ENCODE assay signal across 24 cellular contexts in genomic region chr2:128069769-128070168, GRCh38. TPM values are rescaled to one million over a fixed set of nuclear protein-coding genes. Genes with fewer than 3 reads are reported as not detected.
A peak's percentile ranks its signal among the peaks of the same experiment; 100 is the strongest.
DNase-seq lines count a peak whose midpoint lies in the region; ATAC-seq and TF ChIP-seq lines count a peak whose summit lies in the region.
"Had no signal": no experiment of that assay in that cellular context is flagged by ENCODE, and none has a peak within 500 bp of the region (broad histone marks: within the 10 kb centered on the region; RNA-seq: fewer than 3 reads in every experiment).

No MANE protein-coding gene starts in this region.

- H4K8ac ChIP-seq in mesenchymal stem cell (ENCODE audit: low read length), result no peak overlapping the region

- no peak overlapping the region for H2BK5ac ChIP-seq in mesenchymal stem cell (ENCODE audit: low read depth, low read length, poor library complexity, severe bottlenecking)

- no peak overlapping the region for H3K14ac ChIP-seq in mesenchymal stem cell (ENCODE audit: low read length in 2 of 2)

- H3K36me3 ChIP-seq in PC-3 (ENCODE audit: low read depth, low read length) (no peaks in the 10 kb centered on the region), osteoblast (ENCODE audit: insufficient read depth, low read length) (no peaks in the 10 kb centered on the region), Caco-2 (ENCODE audit: control insufficient read depth, insufficient read depth, low read length) (no peaks in the 10 kb centered on the region), mesenchymal stem cell (ENCODE audit: control insufficient read depth in 1 of 2, insufficient read depth in 2 of 2, low read depth in 1 of 2, low read length in 2 of 2) (no peaks in the 10 kb centered on the region)
- H3K36me3 ChIP-seq: HAP-1, sigmoid colon, thoracic aorta had no signal

- H3K4me2 ChIP-seq in PC-3 (ENCODE audit: low read length) (no peak overlapping the region), osteoblast (ENCODE audit: insufficient read depth, low read length) (no peak overlapping the region), mesenchymal stem cell (ENCODE audit: low read length, poor library complexity, severe bottlenecking) (no peak overlapping the region)

- TF ChIP-seq CTCF in PC-3 (conservative IDR thresholded peaks at IDR 0.05; ENCODE audit: low read depth, low read length), result no peak
- TF ChIP-seq CTCF in cardiac fibroblast (IDR thresholded peaks at IDR 0.05; ENCODE audit: low read depth, low read length), result no peak
- TF ChIP-seq CTCF in osteoblast (IDR thresholded peaks at IDR 0.05; ENCODE audit: extremely low read depth, low read depth, low read length), result no peak
- no peak for TF ChIP-seq CTCF in Caco-2 (IDR thresholded peaks at IDR 0.05; ENCODE audit: insufficient read depth in 1 of 2, low read depth in 1 of 2, low read length in 1 of 2, severe bottlenecking in 1 of 2, unreplicated experiment in 1 of 2)

- no peaks in the 10 kb centered on the region for H3K27me3 ChIP-seq in PC-3 (ENCODE audit: low read length)
- H3K27me3 ChIP-seq in osteoblast (ENCODE audit: insufficient read depth, low read length), result no peaks in the 10 kb centered on the region
- no peaks in the 10 kb centered on the region for H3K27me3 ChIP-seq in Caco-2 (replicated peaks; ENCODE audit: control insufficient read depth, insufficient read depth, low read length)
- H3K27me3 ChIP-seq in mesenchymal stem cell (ENCODE audit: control insufficient read depth in 1 of 2, insufficient read depth in 1 of 2, low read length in 2 of 2), result no peaks in the 10 kb centered on the region
- H3K27me3 ChIP-seq: sigmoid colon had no signal

- H3K27me3 Mint-ChIP-seq in Caco-2 (ENCODE audit: insufficient read depth, unreplicated experiment), result no peaks in the 10 kb centered on the region
- H3K27me3 Mint-ChIP-seq: activated CD8-positive, alpha-beta memory T cell treated with anti-CD3 and anti-CD28 coated beads, Interleukin-2, amount 10 ng/mL, durations not matched to agents 7 days and 5 days; activated naive CD8-positive, alpha-beta T cell treated with anti-CD3 and anti-CD28 coated beads, Interleukin-2, amount 10 ng/mL, durations not matched to agents 7 days and 5 days; CD4-positive, alpha-beta memory T cell had no signal

- no peak overlapping the region for H3K27ac Mint-ChIP-seq in Caco-2 (ENCODE audit: unreplicated experiment)
- H3K27ac Mint-ChIP-seq: activated CD8-positive, alpha-beta memory T cell treated with anti-CD3 and anti-CD28 coated beads, Interleukin-2, amount 10 ng/mL, durations not matched to agents 7 days and 5 days; activated naive CD8-positive, alpha-beta T cell treated with anti-CD3 and anti-CD28 coated beads, Interleukin-2, amount 10 ng/mL, durations not matched to agents 7 days and 5 days; activated T-helper 17 cell treated with anti-CD3 and anti-CD28 coated beads, Interleukin-2, amount 50 U/mL, for 72 hours; CD4-positive, alpha-beta memory T cell; mesothelial cell of epicardium; nephron; stimulated activated effector memory CD8-positive, alpha-beta T cell treated with anti-CD3 and anti-CD28 coated beads, Interleukin-12 subunit alpha, Interleukin-12 subunit beta, amount 100 ng/mL, for 72 hours had no signal

- H3K18ac ChIP-seq in mesenchymal stem cell (ENCODE audit: low read depth in 1 of 2, low read length in 2 of 2), result no peak overlapping the region

- no peaks in the 10 kb centered on the region for H3K4me1 ChIP-seq in PC-3 (ENCODE audit: insufficient read depth, low read length)
- no peaks in the 10 kb centered on the region for H3K4me1 ChIP-seq in osteoblast (ENCODE audit: insufficient read depth, low read length)
- H3K4me1 ChIP-seq in Caco-2, result no peaks in the 10 kb centered on the region
- H3K4me1 ChIP-seq in mesenchymal stem cell (ENCODE audit: control insufficient read depth, insufficient read depth, low read depth, low read length), result no peaks in the 10 kb centered on the region
- H3K4me1 ChIP-seq: sigmoid colon had no signal

- POLR2A ChIA-PET in PC-3 (lab: Charles Lee; ENCODE audit: unreplicated experiment) (no interaction called here), Caco-2 (lab: Charles Lee) (no interaction called here)

- H3F3A ChIP-seq in PC-3 (ENCODE audit: low read length, unreplicated experiment), result no peaks in the 10 kb centered on the region

- H3K27ac ChIP-seq in PC-3 (ENCODE audit: low read length) (no peak overlapping the region), osteoblast (ENCODE audit: low read depth, low read length) (no peak overlapping the region), mesenchymal stem cell (ENCODE audit: low read length, poor library complexity, severe bottlenecking) (no peak overlapping the region)
- H3K27ac ChIP-seq: sigmoid colon, thoracic aorta had no signal

- ATAC-seq in PC-3 (peak; percentile 91), GM21423 (IDR thresholded peaks at IDR 0.05; ENCODE audit: unreplicated experiment) (no peak), GM18909 (IDR thresholded peaks at IDR 0.05; ENCODE audit: poor library complexity, unreplicated experiment) (no peak)
- ATAC-seq: activated CD8-positive, alpha-beta memory T cell treated with anti-CD3 and anti-CD28 coated beads, Interleukin-2, amount 10 ng/mL, durations not matched to agents 7 days and 5 days; activated T-helper 17 cell treated with anti-CD3 and anti-CD28 coated beads, Interleukin-2, amount 50 U/mL, for 72 hours; Right ventricle myocardium inferior; stimulated activated effector memory CD8-positive, alpha-beta T cell treated with anti-CD3 and anti-CD28 coated beads, Interleukin-12 subunit alpha, Interleukin-12 subunit beta, amount 100 ng/mL, for 72 hours had no signal

- H3K9ac ChIP-seq in PC-3 (ENCODE audit: low read length), result no peak overlapping the region
- no peak overlapping the region for H3K9ac ChIP-seq in mesenchymal stem cell (ENCODE audit: low read length)

- H3K4ac ChIP-seq in mesenchymal stem cell (ENCODE audit: low read depth in 1 of 2, low read length in 2 of 2), result no peak overlapping the region

- H2BK15ac ChIP-seq in mesenchymal stem cell (ENCODE audit: low read depth, poor library complexity, severe bottlenecking), result no peak overlapping the region

- no peaks in the 10 kb centered on the region for H3K36me3 Mint-ChIP-seq in Caco-2 (ENCODE audit: insufficient read depth, unreplicated experiment)
- H3K36me3 Mint-ChIP-seq: activated CD8-positive, alpha-beta memory T cell treated with anti-CD3 and anti-CD28 coated beads, Interleukin-2, amount 10 ng/mL, durations not matched to agents 7 days and 5 days; activated naive CD8-positive, alpha-beta T cell treated with anti-CD3 and anti-CD28 coated beads, Interleukin-2, amount 10 ng/mL, durations not matched to agents 7 days and 5 days; CD4-positive, alpha-beta memory T cell; mesothelial cell of epicardium; stimulated activated effector memory CD8-positive, alpha-beta T cell treated with anti-CD3 and anti-CD28 coated beads, Interleukin-12 subunit alpha, Interleukin-12 subunit beta, amount 100 ng/mL, for 72 hours had no signal

- CTCF ChIA-PET in PC-3 (lab: Charles Lee) (no interaction called here), Caco-2 (lab: Charles Lee) (no interaction called here)

- no peaks in the 10 kb centered on the region for H3K79me2 ChIP-seq in PC-3 (ENCODE audit: low read length)
- no peaks in the 10 kb centered on the region for H3K79me2 ChIP-seq in osteoblast (ENCODE audit: insufficient read depth, low read length)

- no peak overlapping the region for H4K91ac ChIP-seq in mesenchymal stem cell (ENCODE audit: low read length)

- BruUV-seq in PC-3 (replicated peaks; lab: Mats Ljungman, UMichigan), result no TSS peak
- no TSS peak for BruUV-seq in Caco-2 (replicated peaks; lab: Mats Ljungman, UMichigan)

- intact Hi-C loops in PC-3 (cut with micrococcal nuclease) (loop anchor here (10.0 kb wide), 1 partner anchor 235 kb away; no protein-coding TSS in a partner anchor), Caco-2 (cut with micrococcal nuclease; ENCODE audit: unreplicated experiment) (loop anchor here (10.0 kb wide), 1 partner anchor 245 kb away; the partner anchor contains the start of gene HS6ST1)

- no peak overlapping the region for H2BK120ac ChIP-seq in mesenchymal stem cell (ENCODE audit: low read depth, low read length)

- H3K9me3 ChIP-seq in PC-3 (ENCODE audit: low read length) (no peaks in the 10 kb centered on the region), osteoblast (ENCODE audit: low read depth, low read length) (no peaks in the 10 kb centered on the region), Caco-2 (no peaks in the 10 kb centered on the region), mesenchymal stem cell (ENCODE audit: control insufficient read depth, low read length) (no peaks in the 10 kb centered on the region)
- H3K9me3 ChIP-seq: HAP-1, sigmoid colon, thoracic aorta had no signal

- H3K9me2 ChIP-seq in PC-3 (replicated peaks; ENCODE audit: low read length), result no peaks in the 10 kb centered on the region

- no peak overlapping the region for H3K4me3 Mint-ChIP-seq in Caco-2 (ENCODE audit: unreplicated experiment)
- H3K4me3 Mint-ChIP-seq: activated CD8-positive, alpha-beta memory T cell treated with anti-CD3 and anti-CD28 coated beads, Interleukin-2, amount 10 ng/mL, durations not matched to agents 7 days and 5 days; activated naive CD8-positive, alpha-beta T cell treated with anti-CD3 and anti-CD28 coated beads, Interleukin-2, amount 10 ng/mL, durations not matched to agents 7 days and 5 days; activated T-helper 17 cell treated with anti-CD3 and anti-CD28 coated beads, Interleukin-2, amount 50 U/mL, for 72 hours; CD4-positive, alpha-beta memory T cell; mesothelial cell of epicardium; nephron; stimulated activated effector memory CD8-positive, alpha-beta T cell treated with anti-CD3 and anti-CD28 coated beads, Interleukin-12 subunit alpha, Interleukin-12 subunit beta, amount 100 ng/mL, for 72 hours had no signal

- DNase-seq in EL (peak; percentile 15), PC-3 (peak; percentile 81), cardiac fibroblast (ENCODE audit: low read depth in 2 of 2) (peak; percentile 18 to 77), osteoblast (ENCODE audit: insufficient read length, low spot score, missing footprints) (peak; percentile 37), Caco-2 (no peak), mesenchymal stem cell (no peak)
- DNase-seq: activated CD4-positive, alpha-beta T cell treated with anti-CD3 and anti-CD28 coated beads for 48 hours; activated CD8-positive, alpha-beta memory T cell treated with anti-CD3 and anti-CD28 coated beads, Interleukin-2, amount 10 ng/mL, durations not matched to agents 7 days and 5 days; activated naive CD8-positive, alpha-beta T cell treated with anti-CD3 and anti-CD28 coated beads, Interleukin-2, amount 10 ng/mL, durations not matched to agents 7 days and 5 days; CD4-positive, alpha-beta memory T cell; DMS53; NCI-H1417 treated with DMSO at 0.1 percent for 48 hours; NCI-H69; sigmoid colon; T-helper 1 cell had no signal

- H2AK5ac ChIP-seq in mesenchymal stem cell (ENCODE audit: low read length, severe bottlenecking), result no peak overlapping the region

- H3K9me3 Mint-ChIP-seq in Caco-2 (ENCODE audit: unreplicated experiment), result no peaks in the 10 kb centered on the region
- H3K9me3 Mint-ChIP-seq: activated naive CD8-positive, alpha-beta T cell treated with anti-CD3 and anti-CD28 coated beads, Interleukin-2, amount 10 ng/mL, durations not matched to agents 7 days and 5 days; activated T-helper 17 cell treated with anti-CD3 and anti-CD28 coated beads, Interleukin-2, amount 50 U/mL, for 72 hours; CD4-positive, alpha-beta memory T cell; mesothelial cell of epicardium; nephron; stimulated activated effector memory CD8-positive, alpha-beta T cell treated with anti-CD3 and anti-CD28 coated beads, Interleukin-12 subunit alpha, Interleukin-12 subunit beta, amount 100 ng/mL, for 72 hours had no signal

- no peaks in the 10 kb centered on the region for H3K4me1 Mint-ChIP-seq in Caco-2 (ENCODE audit: low read depth, unreplicated experiment)
- H3K4me1 Mint-ChIP-seq: activated CD8-positive, alpha-beta memory T cell treated with anti-CD3 and anti-CD28 coated beads, Interleukin-2, amount 10 ng/mL, durations not matched to agents 7 days and 5 days; activated naive CD8-positive, alpha-beta T cell treated with anti-CD3 and anti-CD28 coated beads, Interleukin-2, amount 10 ng/mL, durations not matched to agents 7 days and 5 days; activated T-helper 17 cell treated with anti-CD3 and anti-CD28 coated beads, Interleukin-2, amount 50 U/mL, for 72 hours; CD4-positive, alpha-beta memory T cell; mesothelial cell of epicardium; nephron; stimulated activated effector memory CD8-positive, alpha-beta T cell treated with anti-CD3 and anti-CD28 coated beads, Interleukin-12 subunit alpha, Interleukin-12 subunit beta, amount 100 ng/mL, for 72 hours had no signal

- no peak overlapping the region for H3K23ac ChIP-seq in mesenchymal stem cell (ENCODE audit: low read length in 2 of 2)

- no peak overlapping the region for H2BK12ac ChIP-seq in mesenchymal stem cell (ENCODE audit: low read length in 2 of 2)

- H3K4me3 ChIP-seq in PC-3 (ENCODE audit: low read length), result no peak overlapping the region
- no peak overlapping the region for H3K4me3 ChIP-seq in cardiac fibroblast (replicated peaks in 1 of 2; ENCODE audit: low read depth in 2 of 2, low read length in 2 of 2)
- H3K4me3 ChIP-seq in osteoblast (ENCODE audit: insufficient read depth, low read length), result no peak overlapping the region
- no peak overlapping the region for H3K4me3 ChIP-seq in Caco-2 (ENCODE audit: low read depth, low read length)
- H3K4me3 ChIP-seq in mesenchymal stem cell (ENCODE audit: insufficient read depth in 1 of 2, low read depth in 1 of 2, low read length in 2 of 2), result no peak overlapping the region
- H3K4me3 ChIP-seq: HAP-1, sigmoid colon, thoracic aorta had no signal

- 93% methylated on average over 4 of the region's 5 CpGs for WGBS in mesenchymal stem cell

- H2AFZ ChIP-seq in PC-3 (ENCODE audit: low read length) (no peak overlapping the region), osteoblast (ENCODE audit: low read length) (no peak overlapping the region), mesenchymal stem cell (ENCODE audit: low read depth, low read length) (no peak overlapping the region)

- H4K20me1 ChIP-seq in PC-3 (ENCODE audit: low read length) (no peaks in the 10 kb centered on the region), osteoblast (ENCODE audit: insufficient read depth, low read length) (no peaks in the 10 kb centered on the region)

- H3K79me1 ChIP-seq in mesenchymal stem cell (replicated peaks; ENCODE audit: low read length, poor library complexity, severe bottlenecking), result no peaks in the 10 kb centered on the region

RNA-seq across cellular contexts. Expression of gene UGGT1, which starts 21.2 kb away (rescaled TPM):
- total RNA-seq in PC-3 (2014; rRNA removed), result 59.9 and 63.8 TPM in 2 replicates
- 67.8 and 80.0 TPM in 2 replicates for total RNA-seq in osteoblast
- 77.5 and 80.0 TPM in 2 replicates for total RNA-seq in Caco-2 (2022)
- polyA plus RNA-seq in mesenchymal stem cell (2013, experiment 1 of 2), result 49.2 TPM
- 49.3 TPM for polyA plus RNA-seq in mesenchymal stem cell (2013, experiment 2 of 2)

RNA-seq across cellular contexts. Expression of gene SAP130, which starts 41.9 kb away (rescaled TPM):
- 11.1 and 13.0 TPM in 2 replicates for total RNA-seq in PC-3 (2014; rRNA removed)
- 5.4 and 6.5 TPM in 2 replicates for total RNA-seq in osteoblast
- 41.0 and 43.3 TPM in 2 replicates for total RNA-seq in Caco-2 (2022)
- 15.6 TPM for polyA plus RNA-seq in mesenchymal stem cell (2013, experiment 1 of 2)
- 15.0 TPM for polyA plus RNA-seq in mesenchymal stem cell (2013, experiment 2 of 2)

Comparison
In these comparisons a context has a peak if more than half of its experiments do, and no peak if none do; other contexts are left out.
1. DNase-seq: peak in EL (single experiment), PC-3 (single experiment), cardiac fibroblast (2 of 2) and osteoblast (single experiment); none in Caco-2 (0 of 2) and mesenchymal stem cell (single experiment).